ENCODE assay signal across 2 cellular contexts in the genomic region with DNA sequence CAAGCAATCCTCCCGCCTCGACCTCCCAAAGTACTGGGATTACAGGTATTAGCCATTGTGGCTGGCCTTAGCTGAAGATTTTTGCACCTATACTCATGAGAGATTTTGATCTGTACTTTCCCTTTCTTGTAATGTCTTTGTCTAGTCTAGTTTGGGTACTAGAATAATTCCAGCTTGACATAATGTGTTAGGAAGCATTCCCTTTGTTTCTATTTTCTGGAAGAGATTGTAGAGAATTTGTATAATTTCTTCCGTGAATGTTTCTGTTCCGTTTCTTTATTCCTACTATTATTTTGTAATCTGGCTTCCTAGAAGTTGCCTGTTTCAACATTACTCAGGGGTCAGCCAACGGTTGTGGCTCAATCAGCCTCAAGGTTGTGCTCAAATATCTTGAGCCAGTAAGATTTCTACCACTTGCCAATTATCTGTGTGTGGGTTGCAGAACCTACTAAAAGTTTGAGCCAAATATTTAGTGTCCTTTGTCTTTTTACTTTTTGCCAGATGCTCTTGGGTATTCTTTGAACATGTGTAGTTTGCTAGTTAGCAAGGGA.
A peak's percentile ranks its signal among the peaks of the same experiment; 100 is the strongest.
TF ChIP-seq lines count a peak whose summit lies in the region.

No MANE protein-coding gene starts in this region.

TF ChIP-seq in liver, 16 proteins besides CTCF, POLR2A, EP300 and RAD21:
- TF ChIP-seq RXRA (IDR thresholded peaks at IDR 0.05) (peak; percentile 16 to 47), HNF4G (IDR thresholded peaks at IDR 0.05) (no peak), TAF1 (conservative IDR thresholded peaks at IDR 0.05) (no peak), HNF4A (conservative IDR thresholded peaks at IDR 0.05) (peak in 1 of 2 donors; percentile 43), GABPA (IDR thresholded peaks at IDR 0.05 in 1 of 2, conservative IDR thresholded peaks at IDR 0.05 in 1 of 2) (no peak)
- TF ChIP-seq, protein P1, sequence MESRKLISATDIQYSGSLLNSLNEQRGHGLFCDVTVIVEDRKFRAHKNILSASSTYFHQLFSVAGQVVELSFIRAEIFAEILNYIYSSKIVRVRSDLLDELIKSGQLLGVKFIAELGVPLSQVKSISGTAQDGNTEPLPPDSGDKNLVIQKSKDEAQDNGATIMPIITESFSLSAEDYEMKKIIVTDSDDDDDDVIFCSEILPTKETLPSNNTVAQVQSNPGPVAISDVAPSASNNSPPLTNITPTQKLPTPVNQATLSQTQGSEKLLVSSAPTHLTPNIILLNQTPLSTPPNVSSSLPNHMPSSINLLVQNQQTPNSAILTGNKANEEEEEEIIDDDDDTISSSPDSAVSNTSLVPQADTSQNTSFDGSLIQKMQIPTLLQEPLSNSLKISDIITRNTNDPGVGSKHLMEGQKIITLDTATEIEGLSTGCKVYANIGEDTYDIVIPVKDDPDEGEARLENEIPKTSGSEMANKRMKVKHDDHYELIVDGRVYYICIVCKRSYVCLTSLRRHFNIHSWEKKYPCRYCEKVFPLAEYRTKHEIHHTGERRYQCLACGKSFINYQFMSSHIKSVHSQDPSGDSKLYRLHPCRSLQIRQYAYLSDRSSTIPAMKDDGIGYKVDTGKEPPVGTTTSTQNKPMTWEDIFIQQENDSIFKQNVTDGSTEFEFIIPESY (IDR thresholded peaks at IDR 0.05), result peak; percentile 19
- TF ChIP-seq, protein P2, sequence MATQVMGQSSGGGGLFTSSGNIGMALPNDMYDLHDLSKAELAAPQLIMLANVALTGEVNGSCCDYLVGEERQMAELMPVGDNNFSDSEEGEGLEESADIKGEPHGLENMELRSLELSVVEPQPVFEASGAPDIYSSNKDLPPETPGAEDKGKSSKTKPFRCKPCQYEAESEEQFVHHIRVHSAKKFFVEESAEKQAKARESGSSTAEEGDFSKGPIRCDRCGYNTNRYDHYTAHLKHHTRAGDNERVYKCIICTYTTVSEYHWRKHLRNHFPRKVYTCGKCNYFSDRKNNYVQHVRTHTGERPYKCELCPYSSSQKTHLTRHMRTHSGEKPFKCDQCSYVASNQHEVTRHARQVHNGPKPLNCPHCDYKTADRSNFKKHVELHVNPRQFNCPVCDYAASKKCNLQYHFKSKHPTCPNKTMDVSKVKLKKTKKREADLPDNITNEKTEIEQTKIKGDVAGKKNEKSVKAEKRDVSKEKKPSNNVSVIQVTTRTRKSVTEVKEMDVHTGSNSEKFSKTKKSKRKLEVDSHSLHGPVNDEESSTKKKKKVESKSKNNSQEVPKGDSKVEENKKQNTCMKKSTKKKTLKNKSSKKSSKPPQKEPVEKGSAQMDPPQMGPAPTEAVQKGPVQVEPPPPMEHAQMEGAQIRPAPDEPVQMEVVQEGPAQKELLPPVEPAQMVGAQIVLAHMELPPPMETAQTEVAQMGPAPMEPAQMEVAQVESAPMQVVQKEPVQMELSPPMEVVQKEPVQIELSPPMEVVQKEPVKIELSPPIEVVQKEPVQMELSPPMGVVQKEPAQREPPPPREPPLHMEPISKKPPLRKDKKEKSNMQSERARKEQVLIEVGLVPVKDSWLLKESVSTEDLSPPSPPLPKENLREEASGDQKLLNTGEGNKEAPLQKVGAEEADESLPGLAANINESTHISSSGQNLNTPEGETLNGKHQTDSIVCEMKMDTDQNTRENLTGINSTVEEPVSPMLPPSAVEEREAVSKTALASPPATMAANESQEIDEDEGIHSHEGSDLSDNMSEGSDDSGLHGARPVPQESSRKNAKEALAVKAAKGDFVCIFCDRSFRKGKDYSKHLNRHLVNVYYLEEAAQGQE (IDR thresholded peaks at IDR 0.05), result no peak
TF ChIP-seq in liver: peak in this region for 3.

TF ChIP-seq in HepG2, 621 proteins besides CTCF, POLR2A, EP300 and RAD21:
- TF ChIP-seq, protein P3, sequence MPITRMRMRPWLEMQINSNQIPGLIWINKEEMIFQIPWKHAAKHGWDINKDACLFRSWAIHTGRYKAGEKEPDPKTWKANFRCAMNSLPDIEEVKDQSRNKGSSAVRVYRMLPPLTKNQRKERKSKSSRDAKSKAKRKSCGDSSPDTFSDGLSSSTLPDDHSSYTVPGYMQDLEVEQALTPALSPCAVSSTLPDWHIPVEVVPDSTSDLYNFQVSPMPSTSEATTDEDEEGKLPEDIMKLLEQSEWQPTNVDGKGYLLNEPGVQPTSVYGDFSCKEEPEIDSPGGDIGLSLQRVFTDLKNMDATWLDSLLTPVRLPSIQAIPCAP (CRISPR knock-in tag; IDR thresholded peaks at IDR 0.05; ENCODE audit: low read depth), result no peak
- TF ChIP-seq NFRKB (IDR thresholded peaks at IDR 0.05), result no peak
- no peak for TF ChIP-seq PAWR (CRISPR knock-in tag; IDR thresholded peaks at IDR 0.05; ENCODE audit: borderline replicate concordance)
- no peak for TF ChIP-seq KAT2B (IDR thresholded peaks at IDR 0.05; ENCODE audit: borderline replicate concordance, low read depth, low read length)
- TF ChIP-seq ZEB1 (IDR thresholded peaks at IDR 0.05; ENCODE audit: insufficient replicate concordance, low read depth), result no peak
- no peak for TF ChIP-seq ZBTB7B (CRISPR knock-in tag; IDR thresholded peaks at IDR 0.05)
- TF ChIP-seq GATAD2A (CRISPR knock-in tag; IDR thresholded peaks at IDR 0.05), result no peak
- no peak for TF ChIP-seq ATF1 (CRISPR knock-in tag; IDR thresholded peaks at IDR 0.05)
- TF ChIP-seq ZBTB3 (CRISPR knock-in tag; IDR thresholded peaks at IDR 0.05; ENCODE audit: borderline replicate concordance, low read depth), result no peak
- TF ChIP-seq, protein P4, sequence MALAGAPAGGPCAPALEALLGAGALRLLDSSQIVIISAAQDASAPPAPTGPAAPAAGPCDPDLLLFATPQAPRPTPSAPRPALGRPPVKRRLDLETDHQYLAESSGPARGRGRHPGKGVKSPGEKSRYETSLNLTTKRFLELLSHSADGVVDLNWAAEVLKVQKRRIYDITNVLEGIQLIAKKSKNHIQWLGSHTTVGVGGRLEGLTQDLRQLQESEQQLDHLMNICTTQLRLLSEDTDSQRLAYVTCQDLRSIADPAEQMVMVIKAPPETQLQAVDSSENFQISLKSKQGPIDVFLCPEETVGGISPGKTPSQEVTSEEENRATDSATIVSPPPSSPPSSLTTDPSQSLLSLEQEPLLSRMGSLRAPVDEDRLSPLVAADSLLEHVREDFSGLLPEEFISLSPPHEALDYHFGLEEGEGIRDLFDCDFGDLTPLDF (CRISPR knock-in tag; IDR thresholded peaks at IDR 0.05), result no peak
- TF ChIP-seq, protein P5, sequence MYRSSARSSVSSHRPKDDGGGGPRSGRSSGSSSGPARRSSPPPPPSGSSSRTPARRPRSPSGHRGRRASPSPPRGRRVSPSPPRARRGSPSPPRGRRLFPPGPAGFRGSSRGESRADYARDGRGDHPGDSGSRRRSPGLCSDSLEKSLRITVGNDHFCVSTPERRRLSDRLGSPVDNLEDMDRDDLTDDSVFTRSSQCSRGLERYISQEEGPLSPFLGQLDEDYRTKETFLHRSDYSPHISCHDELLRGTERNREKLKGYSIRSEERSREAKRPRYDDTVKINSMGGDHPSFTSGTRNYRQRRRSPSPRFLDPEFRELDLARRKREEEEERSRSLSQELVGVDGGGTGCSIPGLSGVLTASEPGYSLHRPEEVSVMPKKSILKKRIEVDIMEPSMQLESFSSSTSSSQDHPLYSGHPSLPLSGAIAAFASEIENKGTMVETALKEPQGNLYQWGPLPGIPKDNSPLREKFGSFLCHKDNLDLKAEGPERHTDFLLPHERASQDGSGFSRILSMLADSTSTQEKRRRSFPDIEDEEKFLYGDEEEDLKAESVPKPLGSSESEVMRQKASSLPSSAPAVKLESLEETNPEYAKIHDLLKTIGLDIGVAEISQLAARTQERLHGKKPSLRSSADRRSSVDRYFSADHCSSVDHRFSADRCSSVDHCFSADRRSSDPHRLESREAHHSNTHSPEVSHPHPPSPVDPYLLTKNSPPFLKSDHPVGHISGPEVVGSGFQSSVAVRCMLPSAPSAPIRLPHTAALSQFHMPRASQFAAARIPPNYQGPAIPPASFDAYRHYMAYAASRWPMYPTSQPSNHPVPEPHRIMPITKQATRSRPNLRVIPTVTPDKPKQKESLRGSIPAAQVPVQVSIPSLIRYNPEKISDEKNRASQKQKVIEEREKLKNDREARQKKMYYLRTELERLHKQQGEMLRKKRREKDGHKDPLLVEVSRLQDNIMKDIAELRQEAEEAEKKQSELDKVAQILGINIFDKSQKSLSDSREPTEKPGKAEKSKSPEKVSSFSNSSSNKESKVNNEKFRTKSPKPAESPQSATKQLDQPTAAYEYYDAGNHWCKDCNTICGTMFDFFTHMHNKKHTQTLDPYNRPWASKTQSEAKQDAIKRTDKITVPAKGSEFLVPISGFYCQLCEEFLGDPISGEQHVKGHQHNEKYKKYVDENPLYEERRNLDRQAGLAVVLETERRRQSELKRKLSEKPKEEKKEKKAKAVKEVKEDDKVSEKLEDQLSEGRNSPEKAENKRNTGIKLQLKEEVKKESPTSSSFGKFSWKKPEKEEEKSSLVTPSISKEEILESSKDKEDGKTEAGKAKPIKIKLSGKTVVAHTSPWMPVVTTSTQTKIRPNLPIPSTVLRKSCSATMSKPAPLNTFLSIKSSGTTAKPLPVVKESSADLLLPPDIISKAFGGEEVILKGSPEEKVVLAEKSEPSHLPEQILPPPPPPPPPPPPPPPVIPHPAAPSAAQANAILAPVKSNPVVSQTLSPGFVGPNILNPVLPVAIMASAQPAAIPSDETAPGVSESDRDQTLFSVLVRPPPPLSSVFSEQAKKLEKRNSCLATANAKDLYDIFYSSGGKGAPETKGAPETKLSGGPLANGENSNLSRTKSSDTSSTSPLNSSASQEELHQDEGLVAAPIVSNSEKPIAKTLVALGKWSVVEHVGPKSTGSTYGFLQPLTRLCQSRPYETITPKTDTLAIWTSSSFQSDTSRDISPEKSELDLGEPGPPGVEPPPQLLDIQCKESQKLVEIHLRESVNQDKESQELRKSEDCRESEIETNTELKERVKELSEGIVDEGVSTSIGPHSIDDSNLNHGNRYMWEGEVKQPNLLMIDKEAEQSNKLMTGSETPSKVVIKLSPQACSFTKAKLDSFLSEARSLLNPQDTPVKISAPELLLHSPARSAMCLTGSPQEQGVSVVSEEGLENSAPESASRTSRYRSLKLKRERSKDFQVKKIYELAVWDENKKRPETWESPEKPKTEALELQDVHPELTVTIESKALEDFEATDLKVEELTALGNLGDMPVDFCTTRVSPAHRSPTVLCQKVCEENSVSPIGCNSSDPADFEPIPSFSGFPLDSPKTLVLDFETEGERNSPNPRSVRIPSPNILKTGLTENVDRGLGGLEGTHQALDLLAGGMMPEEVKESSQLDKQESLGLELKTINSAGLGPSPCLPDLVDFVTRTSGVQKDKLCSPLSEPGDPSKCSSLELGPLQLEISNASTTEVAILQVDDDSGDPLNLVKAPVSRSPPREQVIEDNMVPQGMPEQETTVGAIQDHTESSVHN (CRISPR knock-in tag; IDR thresholded peaks at IDR 0.05), result no peak
- TF ChIP-seq, protein P6, sequence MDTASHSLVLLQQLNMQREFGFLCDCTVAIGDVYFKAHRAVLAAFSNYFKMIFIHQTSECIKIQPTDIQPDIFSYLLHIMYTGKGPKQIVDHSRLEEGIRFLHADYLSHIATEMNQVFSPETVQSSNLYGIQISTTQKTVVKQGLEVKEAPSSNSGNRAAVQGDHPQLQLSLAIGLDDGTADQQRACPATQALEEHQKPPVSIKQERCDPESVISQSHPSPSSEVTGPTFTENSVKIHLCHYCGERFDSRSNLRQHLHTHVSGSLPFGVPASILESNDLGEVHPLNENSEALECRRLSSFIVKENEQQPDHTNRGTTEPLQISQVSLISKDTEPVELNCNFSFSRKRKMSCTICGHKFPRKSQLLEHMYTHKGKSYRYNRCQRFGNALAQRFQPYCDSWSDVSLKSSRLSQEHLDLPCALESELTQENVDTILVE (CRISPR knock-in tag; IDR thresholded peaks at IDR 0.05), result no peak
- TF ChIP-seq, protein P7, sequence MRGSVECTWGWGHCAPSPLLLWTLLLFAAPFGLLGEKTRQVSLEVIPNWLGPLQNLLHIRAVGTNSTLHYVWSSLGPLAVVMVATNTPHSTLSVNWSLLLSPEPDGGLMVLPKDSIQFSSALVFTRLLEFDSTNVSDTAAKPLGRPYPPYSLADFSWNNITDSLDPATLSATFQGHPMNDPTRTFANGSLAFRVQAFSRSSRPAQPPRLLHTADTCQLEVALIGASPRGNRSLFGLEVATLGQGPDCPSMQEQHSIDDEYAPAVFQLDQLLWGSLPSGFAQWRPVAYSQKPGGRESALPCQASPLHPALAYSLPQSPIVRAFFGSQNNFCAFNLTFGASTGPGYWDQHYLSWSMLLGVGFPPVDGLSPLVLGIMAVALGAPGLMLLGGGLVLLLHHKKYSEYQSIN (CRISPR knock-in tag; IDR thresholded peaks at IDR 0.05; ENCODE audit: borderline replicate concordance), result no peak
- TF ChIP-seq ZFP36L1 (CRISPR knock-in tag; IDR thresholded peaks at IDR 0.05), result no peak
- TF ChIP-seq ZNF841 (CRISPR knock-in tag; IDR thresholded peaks at IDR 0.05; ENCODE audit: borderline replicate concordance), result no peak
- TF ChIP-seq, protein P8, sequence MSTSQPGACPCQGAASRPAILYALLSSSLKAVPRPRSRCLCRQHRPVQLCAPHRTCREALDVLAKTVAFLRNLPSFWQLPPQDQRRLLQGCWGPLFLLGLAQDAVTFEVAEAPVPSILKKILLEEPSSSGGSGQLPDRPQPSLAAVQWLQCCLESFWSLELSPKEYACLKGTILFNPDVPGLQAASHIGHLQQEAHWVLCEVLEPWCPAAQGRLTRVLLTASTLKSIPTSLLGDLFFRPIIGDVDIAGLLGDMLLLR (CRISPR knock-in tag; IDR thresholded peaks at IDR 0.05), result no peak
- TF ChIP-seq ZNF180 (CRISPR knock-in tag; IDR thresholded peaks at IDR 0.05; ENCODE audit: borderline replicate concordance, low read depth), result no peak
- no peak for TF ChIP-seq NR2C2 (CRISPR knock-in tag; IDR thresholded peaks at IDR 0.05; ENCODE audit: borderline replicate concordance)
- TF ChIP-seq ZNF678 (CRISPR knock-in tag; IDR thresholded peaks at IDR 0.05), result no peak
- TF ChIP-seq TAF15 (IDR thresholded peaks at IDR 0.05; ENCODE audit: low read depth, low read length, poor library complexity, severe bottlenecking), result no peak
TF ChIP-seq in HepG2: peak in this region for 0.
